1 cellular context compared by ENCODE assay signal in the genomic region with DNA sequence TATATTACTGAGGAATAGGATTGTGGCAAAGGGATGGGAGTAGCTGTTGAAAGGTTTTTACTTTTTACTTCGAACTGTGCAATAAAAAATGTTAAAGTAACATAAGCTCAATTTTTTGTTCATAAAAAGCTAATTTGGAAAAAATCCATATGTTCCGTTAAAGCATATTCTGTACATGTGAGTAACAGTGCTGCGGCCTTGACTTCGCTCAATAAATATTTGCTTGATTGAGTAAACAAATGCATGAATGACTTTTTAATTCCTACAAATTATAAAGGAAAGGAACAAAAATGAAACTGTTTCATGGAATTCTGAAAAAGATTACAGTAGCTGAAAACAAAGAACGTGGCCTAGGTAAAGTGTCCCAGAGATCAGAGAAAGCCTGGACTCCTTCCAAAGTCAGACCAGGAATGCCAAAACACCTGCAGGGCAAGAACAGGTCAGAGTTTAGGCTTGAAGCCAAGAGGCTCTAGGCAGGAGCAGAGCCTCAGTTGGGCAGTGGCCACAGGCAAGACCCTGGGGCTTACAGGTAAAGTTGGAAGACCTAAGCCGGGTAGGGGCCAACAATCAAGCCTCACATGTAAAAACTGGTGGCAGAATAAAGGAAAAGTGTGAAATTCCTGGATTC.
TF ChIP-seq lines count a peak whose summit lies in the region.

No MANE protein-coding gene starts in this region.

TF ChIP-seq in Ishikawa, 13 proteins besides CTCF, POLR2A, EP300 and RAD21:
- TF ChIP-seq, protein P1, sequence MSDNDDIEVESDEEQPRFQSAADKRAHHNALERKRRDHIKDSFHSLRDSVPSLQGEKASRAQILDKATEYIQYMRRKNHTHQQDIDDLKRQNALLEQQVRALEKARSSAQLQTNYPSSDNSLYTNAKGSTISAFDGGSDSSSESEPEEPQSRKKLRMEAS (IDR thresholded peaks at IDR 0.05): peak; percentile 49; the same call in 1 of the 2 replicates
- peak; percentile 96 for TF ChIP-seq TCF12 (IDR thresholded peaks at IDR 0.05; ENCODE audit: low read depth)
- no peak for TF ChIP-seq TAF1 (IDR thresholded peaks at IDR 0.05; ENCODE audit: low read depth)
- TF ChIP-seq FOXM1 (IDR thresholded peaks at IDR 0.05; ENCODE audit: borderline replicate concordance, low read depth): peak; percentile 91
- TF ChIP-seq ZBTB7A (IDR thresholded peaks at IDR 0.05; ENCODE audit: low read depth): 0 out of 2 replicates have a peak, but pooled peaks have one; percentile 60
- TF ChIP-seq NFIC (IDR thresholded peaks at IDR 0.05): peak; percentile 100
- TF ChIP-seq TEAD4 (IDR thresholded peaks at IDR 0.05): peak; percentile 98
- no peak for TF ChIP-seq EGR1 (IDR thresholded peaks at IDR 0.05)
- TF ChIP-seq CEBPB (IDR thresholded peaks at IDR 0.05): peak; percentile 56; the same call in 1 of the 2 replicates
- no peak for TF ChIP-seq YY1 (IDR thresholded peaks at IDR 0.05; ENCODE audit: low read depth)
